ENCODE assay signal across 22 cellular contexts in the genomic region with DNA sequence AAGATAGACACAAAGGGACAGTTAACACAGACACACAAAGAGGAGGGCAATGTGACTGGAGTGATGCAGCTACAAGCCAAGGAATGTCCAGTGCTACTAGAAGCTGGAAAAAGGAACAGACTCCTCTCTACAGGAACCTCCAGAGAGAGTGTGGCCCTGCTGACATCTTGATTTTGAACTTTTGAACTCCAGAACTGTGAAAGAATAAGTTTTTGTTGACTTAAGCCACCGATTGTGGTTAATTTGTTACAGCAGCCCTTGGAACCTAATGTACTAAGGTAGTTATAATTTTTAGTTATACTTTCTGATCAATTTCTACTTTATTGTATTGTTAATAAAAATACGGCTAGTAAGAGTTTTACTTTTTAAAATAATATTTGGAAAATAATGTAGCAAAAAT.
"Had no signal": no experiment of that assay in that cellular context is flagged by ENCODE, and none has a peak within 500 bp of the region (broad histone marks: within the 10 kb centered on the region; RNA-seq: fewer than 3 reads in every experiment).

No MANE protein-coding gene starts in this region.

- H2AFZ ChIP-seq: PC-9 had no signal

- H3K9me3 Mint-ChIP-seq: activated naive CD4-positive, alpha-beta T cell treated with anti-CD3 and anti-CD28 coated beads, Interleukin-2, amount 50 U/mL, for 24 hours; activated T-cell treated with anti-CD3 and anti-CD28 coated beads, Interleukin-2, amount 50 U/mL, for 24 hours; activated T-helper 1 cell treated with anti-CD3 and anti-CD28 coated beads, Interleukin-12 subunit alpha, Interleukin-12 subunit beta, Interleukin-2, Interleukin-4 antibody, amounts not matched to agents 30 ng/mL and 10 ng/mL and 1 ng/mL, durations not matched to agents 14 hours and 24 hours and 36 hours; T-helper 1 cell treated with Interleukin-12 subunit alpha and Interleukin-12 subunit beta and Interleukin-4 antibody, amounts not matched to agents 30 μg/mL and 1 μg/mL, for 36 hours had no signal

- H3K4me1 Mint-ChIP-seq: activated naive CD4-positive, alpha-beta T cell treated with anti-CD3 and anti-CD28 coated beads, Interleukin-2, amount 50 U/mL, for 24 hours had no signal

- H3K4me3 ChIP-seq: K562, PC-9 had no signal

- H3K36me3 Mint-ChIP-seq: activated naive CD4-positive, alpha-beta T cell treated with anti-CD3 and anti-CD28 coated beads, Interleukin-2, amount 50 U/mL, for 24 hours had no signal

- FAIRE-seq: bronchial epithelial cell, K562 had no signal

- DNase-seq: activated CD4-positive, alpha-beta T cell treated with anti-CD3 and anti-CD28 coated beads for 4 hours; activated CD4-positive, alpha-beta T cell treated with anti-CD3 and anti-CD28 coated beads, Interleukin-2, amount 50 U/mL, for 4 hours; activated CD8-positive, alpha-beta T cell treated with anti-CD3 and anti-CD28 coated beads, Interleukin-2, amount 10 ng/mL, durations not matched to agents 7 days and 5 days; activated effector memory CD4-positive, alpha-beta T cell treated with Interleukin-2 at 50 U/mL for 16 hours; activated naive CD4-positive, alpha-beta T cell; activated T-cell treated with anti-CD3 and anti-CD28 coated beads, Interleukin-2, amount 50 U/mL, for 24 hours; aorta; Karpas-422; NCI-H1048; NCI-H146; NCI-H187 treated with DMSO at 0.1 percent for 48 hours; NCI-H2081 treated with DMSO at 0.1 percent for 48 hours; NCI-H446; NCI-H524; PC-9; SHP77 treated with DMSO at 0.1 percent for 48 hours had no signal

- H3K4me2 ChIP-seq: PC-9 had no signal

- H3K27ac ChIP-seq: PC-9 had no signal

- ATAC-seq: activated CD4-positive, CD25-positive, alpha-beta regulatory T cell treated with anti-CD3 and anti-CD28 coated beads, Interleukin-2, amount 50 U/mL, for 24 hours; activated CD8-positive, alpha-beta T cell treated with anti-CD3 and anti-CD28 coated beads, Interleukin-2, amount 10 ng/mL, durations not matched to agents 7 days and 5 days; K562 had no signal

- H3K27me3 Mint-ChIP-seq: activated naive CD4-positive, alpha-beta T cell treated with anti-CD3 and anti-CD28 coated beads, Interleukin-2, amount 50 U/mL, for 24 hours; activated T-cell treated with anti-CD3 and anti-CD28 coated beads, Interleukin-2, amount 50 U/mL, for 24 hours had no signal

- H3K4me3 Mint-ChIP-seq: activated CD8-positive, alpha-beta T cell treated with anti-CD3 and anti-CD28 coated beads, Interleukin-2, amount 10 ng/mL, durations not matched to agents 7 days and 5 days; activated naive CD4-positive, alpha-beta T cell treated with anti-CD3 and anti-CD28 coated beads, Interleukin-2, amount 50 U/mL, for 24 hours; activated T-cell treated with anti-CD3 and anti-CD28 coated beads, Interleukin-2, amount 50 U/mL, for 24 hours; activated T-helper 1 cell treated with anti-CD3 and anti-CD28 coated beads, Interleukin-12 subunit alpha, Interleukin-12 subunit beta, Interleukin-2, Interleukin-4 antibody, amounts not matched to agents 30 ng/mL and 10 ng/mL and 1 ng/mL, durations not matched to agents 14 hours and 24 hours and 36 hours; T-helper 1 cell treated with Interleukin-12 subunit alpha and Interleukin-12 subunit beta and Interleukin-4 antibody, amounts not matched to agents 30 μg/mL and 1 μg/mL, for 36 hours had no signal

- H3K27ac Mint-ChIP-seq: activated CD8-positive, alpha-beta T cell treated with anti-CD3 and anti-CD28 coated beads, Interleukin-2, amount 10 ng/mL, durations not matched to agents 7 days and 5 days; activated naive CD4-positive, alpha-beta T cell treated with anti-CD3 and anti-CD28 coated beads, Interleukin-2, amount 50 U/mL, for 24 hours; activated T-cell treated with anti-CD3 and anti-CD28 coated beads, Interleukin-2, amount 50 U/mL, for 24 hours; activated T-helper 1 cell treated with anti-CD3 and anti-CD28 coated beads, Interleukin-12 subunit alpha, Interleukin-12 subunit beta, Interleukin-2, Interleukin-4 antibody, amounts not matched to agents 30 ng/mL and 10 ng/mL and 1 ng/mL, durations not matched to agents 14 hours and 24 hours and 36 hours; T-helper 1 cell treated with Interleukin-12 subunit alpha and Interleukin-12 subunit beta and Interleukin-4 antibody, amounts not matched to agents 30 μg/mL and 1 μg/mL, for 36 hours had no signal
